Comparison of ENCODE assay signal across 8 cellular contexts in genomic region chr17:74873036-74873873, GRCh38. TPM values are rescaled to one million over a fixed set of nuclear protein-coding genes. Genes with fewer than 3 reads are reported as not detected.
DNase-seq lines count a peak whose midpoint lies in the region; ATAC-seq lines count a peak whose summit lies in the region.

No MANE protein-coding gene starts in this region.

- peak; percentile 99 for DNase-seq in COR-L47 (lab: John Stamatoyannopoulos, UW)
- peak; percentile 99 for DNase-seq in HT1080 (ENCODE audit: low read depth)
- DNase-seq in NOMO-1 (lab: John Stamatoyannopoulos, UW; ENCODE audit: unreplicated experiment in 2 of 2): peak; percentile 96 to 99
- peak; percentile 96 to 99 (median 99) for DNase-seq in activated CD8-positive, alpha-beta memory T cell treated with anti-CD3 and anti-CD28 coated beads for 48 hours (ENCODE audit: low read depth in 2 of 3, low spot score in 2 of 3)
- DNase-seq in effector memory CD8-positive, alpha-beta T cell: peak; percentile 98 to 99 (median 98)
- DNase-seq in medulla oblongata (ENCODE audit: extremely low spot score): peak; percentile 100
- peak; percentile 98 to 99 (median 99) for DNase-seq in stimulated activated CD4-positive, alpha-beta T cell treated with anti-CD3 and anti-CD28 coated beads, TNF-alpha, amount 100 ng/mL, for 48 hours (ENCODE audit: low read depth in 3 of 3)

- H3K36me3 Mint-ChIP-seq in effector memory CD8-positive, alpha-beta T cell (ENCODE audit: insufficient read depth): peaks cover 19% of the 10 kb centered on the region

- peak; percentile 79 for ATAC-seq in GM21367 (IDR thresholded peaks at IDR 0.05; ENCODE audit: unreplicated experiment)
- peak; percentile 94 for ATAC-seq in effector memory CD8-positive, alpha-beta T cell (replicated peaks)

- peak overlapping the region; percentile 82 to 87 for H3K4me3 Mint-ChIP-seq in effector memory CD8-positive, alpha-beta T cell

- peak overlapping the region; percentile 95 to 96 for H3K27ac Mint-ChIP-seq in effector memory CD8-positive, alpha-beta T cell

- H3K4me1 Mint-ChIP-seq in effector memory CD8-positive, alpha-beta T cell (ENCODE audit: low read depth in 2 of 2): peaks cover 15 to 21% of the 10 kb centered on the region in 2 donors

- no peaks in the 10 kb centered on the region for H3K9me3 Mint-ChIP-seq in effector memory CD8-positive, alpha-beta T cell

- no peaks in the 10 kb centered on the region for H3K27me3 Mint-ChIP-seq in effector memory CD8-positive, alpha-beta T cell

RNA-seq across cellular contexts. Expression of gene FDXR, which starts 0.5 kb away (rescaled TPM):
- total RNA-seq in HT1080 (2014; rRNA removed; shearing (Covaris generic)): 46.9 and 48.7 TPM in 2 replicates
- 63.7 and 69.7 TPM in 2 replicates for polyA plus RNA-seq in HT1080 (2015; cell fraction: cytosol; rRNA removed)
- polyA plus RNA-seq in HT1080 (2015; cell fraction: nucleus; rRNA removed): 86.3 and 94.9 TPM in 2 replicates

RNA-seq across cellular contexts. Expression of gene GRIN2C, which starts 13.6 kb away (rescaled TPM):
- 0.07 and 0.10 TPM in 2 replicates for total RNA-seq in HT1080 (2014; rRNA removed; shearing (Covaris generic))
- 0.44 and 0.58 TPM in 2 replicates for polyA plus RNA-seq in HT1080 (2015; cell fraction: cytosol; rRNA removed)
- polyA plus RNA-seq in HT1080 (2015; cell fraction: nucleus; rRNA removed): 6.2 and 6.7 TPM in 2 replicates

RNA-seq across cellular contexts. Expression of gene FADS6, which starts 20.2 kb away (rescaled TPM):
- not detected in 2 replicates for total RNA-seq in HT1080 (2014; rRNA removed; shearing (Covaris generic))
- not detected in 2 replicates for polyA plus RNA-seq in HT1080 (2015; cell fraction: cytosol; rRNA removed)
- polyA plus RNA-seq in HT1080 (2015; cell fraction: nucleus; rRNA removed): not detected in 2 replicates

RNA-seq across cellular contexts. Expression of gene USH1G, which starts 49.8 kb away (rescaled TPM):
- not detected in 2 replicates for total RNA-seq in HT1080 (2014; rRNA removed; shearing (Covaris generic))
- not detected in 2 replicates for polyA plus RNA-seq in HT1080 (2015; cell fraction: cytosol; rRNA removed)
- not detected in 2 replicates for polyA plus RNA-seq in HT1080 (2015; cell fraction: nucleus; rRNA removed)

RNA-seq across cellular contexts. Expression of gene OTOP2, which starts 50.8 kb away (rescaled TPM):
- not detected in 2 replicates for total RNA-seq in HT1080 (2014; rRNA removed; shearing (Covaris generic))
- polyA plus RNA-seq in HT1080 (2015; cell fraction: cytosol; rRNA removed): not detected in 2 replicates
- polyA plus RNA-seq in HT1080 (2015; cell fraction: nucleus; rRNA removed): not detected in 2 replicates

Comparison
In these comparisons a context has a peak if more than half of its experiments do, and no peak if none do; other contexts are left out.
1. Peak in every context shown above with its lines: DNase-seq and ATAC-seq.